ENCODE assay signal across 8 cellular contexts in genomic region chr1:109499661-109500536, GRCh38. TPM values are rescaled to one million over a fixed set of nuclear protein-coding genes. Genes with fewer than 3 reads are reported as not detected.
DNase-seq lines count a peak whose midpoint lies in the region; ATAC-seq and TF ChIP-seq lines count a peak whose summit lies in the region.
"Had no signal": no experiment of that assay in that cellular context is flagged by ENCODE, and none has a peak within 500 bp of the region (broad histone marks: within the 10 kb centered on the region; RNA-seq: fewer than 3 reads in every experiment).

No MANE protein-coding gene starts in this region.

- no peaks in the 10 kb centered on the region for H3K9me3 ChIP-seq in right lobe of liver

- H3K36me3 ChIP-seq in right lobe of liver, result peaks cover 0 to 13% (median 0%) of the 10 kb centered on the region in 4 donors

- H3K27me3 ChIP-seq in right lobe of liver, result no peaks in the 10 kb centered on the region

- peaks cover 0 to 2% (median under 1%) of the 10 kb centered on the region in 4 donors for H3K4me1 ChIP-seq in right lobe of liver

- no peak overlapping the region for H3K27ac ChIP-seq in right lobe of liver
- H3K27ac ChIP-seq: SK-N-MC had no signal

- no peak for TF ChIP-seq POLR2A in right lobe of liver (IDR thresholded peaks at IDR 0.05)

- ATAC-seq in right lobe of liver (peak; percentile 60 to 70 (median 61)), GM18907 (IDR thresholded peaks at IDR 0.05; ENCODE audit: unreplicated experiment) (no peak), HG02973 (IDR thresholded peaks at IDR 0.05; ENCODE audit: unreplicated experiment) (no peak)

- DNase-seq in COR-L47 (lab: John Stamatoyannopoulos, UW) (peak; percentile 35), MV-4-11 (lab: John Stamatoyannopoulos, UW) (peak; percentile 43), right lobe of liver (peak in 1 of 3 donors; percentile 53)
- DNase-seq in activated effector memory CD4-positive, alpha-beta T cell treated with Interleukin-2 at 50 U/mL for 16 hours, result peak; percentile 42

- intact Hi-C loops in right lobe of liver (cut with DNase I), result loop anchor here in 1 of 2 donors (5.0 kb wide), 1 partner anchor 32 kb away; no protein-coding TSS in a partner anchor

- 89% methylated on average over 2 of the region's 4 CpGs for WGBS in right lobe of liver (ENCODE audit: insufficient coverage, low coverage, low lambda C conversion rate, missing lambda C conversion rate)

- no peak overlapping the region for H3K4me3 ChIP-seq in right lobe of liver
- H3K4me3 ChIP-seq: SK-N-MC had no signal

- TF ChIP-seq CTCF in right lobe of liver (IDR thresholded peaks at IDR 0.05), result peak; percentile 29 to 48 (median 40)

RNA-seq across cellular contexts. Expression of gene CYB561D1, which starts 6.0 kb away (rescaled TPM):
- 1 to 10 TPM; 1.5 to 3.1 (median 2.4) TPM for total RNA-seq in right lobe of liver

RNA-seq across cellular contexts. Expression of gene AMIGO1, which starts 9.6 kb away (rescaled TPM):
- total RNA-seq in right lobe of liver, result 1 to 10 TPM; 2.6 to 3.9 (median 3.2) TPM

RNA-seq across cellular contexts. Expression of gene ATXN7L2, which starts 16.2 kb away (rescaled TPM):
- 1 to 10 TPM; 1.5 to 6.1 (median 3.1) TPM for total RNA-seq in right lobe of liver

RNA-seq across cellular contexts. Expression of gene SYPL2, which starts 33.6 kb away (rescaled TPM):
- 10 to 100 TPM in 1 of 6 experiments, 1 to 10 TPM in 5; 4.7 to 10.6 (median 6.0) TPM for total RNA-seq in right lobe of liver

RNA-seq across cellular contexts. Expression of gene GPR61, which starts 39.8 kb away (rescaled TPM):
- total RNA-seq in right lobe of liver, result not detected
- total RNA-seq: subcutaneous adipose tissue had no signal

Comparison
In these comparisons a context has a peak if more than half of its experiments do, and no peak if none do; other contexts are left out.
1. ATAC-seq: peak in right lobe of liver (4 of 4); none in GM18907 (single experiment) and HG02973 (single experiment).